Comparison of ENCODE assay signal across 8 cellular contexts in genomic region chr1:151510957-151511635, GRCh38. TPM values are rescaled to one million over a fixed set of nuclear protein-coding genes. Genes with fewer than 3 reads are reported as not detected.
A peak's percentile ranks its signal among the peaks of the same experiment; 100 is the strongest.
DNase-seq lines count a peak whose midpoint lies in the region; ATAC-seq and TF ChIP-seq lines count a peak whose summit lies in the region.

Gene CGN, plus strand, starts transcription at chr1:151511387. Its CDS starts 7,133 bp downstream, at chr1:151518520.

- H3K4me1 ChIP-seq in adrenal gland (replicated peaks in 1 of 2) (peaks cover 0 to 18% of the 10 kb centered on the region in 2 donors), heart right ventricle (peaks cover 8 to 26% (median 16%) of the 10 kb centered on the region in 9 donors), transverse colon (peaks cover 7 to 48% (median 35%) of the 10 kb centered on the region in 4 donors)

- no peak for TF ChIP-seq EP300 in transverse colon (IDR thresholded peaks at IDR 0.05; ENCODE audit: low read depth)

- H3K27me3 Mint-ChIP-seq in T-cell = no peaks in the 10 kb centered on the region

- H3K4me1 Mint-ChIP-seq in T-cell = peaks cover 25 to 30% (median 27%) of the 10 kb centered on the region in 3 donors

- TF ChIP-seq CTCF in adrenal gland (IDR thresholded peaks at IDR 0.05) (no peak), heart right ventricle (IDR thresholded peaks at IDR 0.05) (no peak), transverse colon (IDR thresholded peaks at IDR 0.05) (peak in 1 of 5 experiments; percentile 7)

- POLR2A ChIA-PET in T-cell (lab: Charles Lee) = interaction anchor here in 1 of 2 donors (0.5 to 1.0 kb wide), 2 partner anchors 62 to 112 kb away, joined by 3 read pairs; no protein-coding TSS in a partner anchor

- H3K27me3 ChIP-seq in adrenal gland (no peaks in the 10 kb centered on the region), heart right ventricle (peaks cover 0 to 47% (median 29%) of the 10 kb centered on the region in 7 donors), transverse colon (no peaks in the 10 kb centered on the region)

- WGBS in adrenal gland, 4 donors = 0 to 1% (median 1%) methylated on average over 5 to 68 of the region's 68 CpGs
- 1% methylated on average over 68 of the region's 68 CpGs for WGBS in heart right ventricle, 2 donors
- WGBS in transverse colon (ENCODE audit: low coverage in 1 of 2), 2 donors = 0% methylated on average over 2 to 52 of the region's 68 CpGs

- ATAC-seq in HG02610 (IDR thresholded peaks at IDR 0.05; ENCODE audit: unreplicated experiment) = peak; percentile 73
- peak; percentile 96 to 98 (median 98) for ATAC-seq in T-cell (replicated peaks in 1 of 4)
- ATAC-seq in heart right ventricle = peak; percentile 96 to 98 (median 97)

- peak within 1 kb of the TSS; percentile 49 to 56 for H3K27ac Mint-ChIP-seq in T-cell

- H3K36me3 Mint-ChIP-seq in T-cell = no peaks in the 10 kb centered on the region

- in situ Hi-C loops in transverse colon (cut with MboI; ENCODE audit: low pct_ligation_motif_present in 1 of 4, low pct_unique_long_range_greater_than_20kb in 1 of 4, low sequenced_read_pairs in 3 of 4) = no loop called here

- H3K9me3 ChIP-seq in adrenal gland (replicated peaks in 1 of 3) = no peaks in the 10 kb centered on the region
- no peaks in the 10 kb centered on the region for H3K9me3 ChIP-seq in heart right ventricle
- no peaks in the 10 kb centered on the region for H3K9me3 ChIP-seq in transverse colon

- no peaks in the 10 kb centered on the region for H3K36me3 ChIP-seq in adrenal gland (replicated peaks in 1 of 2)
- no peaks in the 10 kb centered on the region for H3K36me3 ChIP-seq in heart right ventricle
- no peaks in the 10 kb centered on the region for H3K36me3 ChIP-seq in transverse colon

- DNase-seq in ELF-1 (ENCODE audit: low read depth, low spot score) (peak; percentile 95), NCI-H1417 treated with DMSO at 0.1 percent for 48 hours (lab: John Stamatoyannopoulos, UW) (peak; percentile 78), T-cell (peak; percentile 72 to 89 (median 82)), adrenal gland (peak; percentile 87 to 94 (median 90)), heart right ventricle (peak; percentile 80 to 83), posterior cingulate gyrus (peak; percentile 80 to 99 (median 91)), transverse colon (peak; percentile 93)

- TF ChIP-seq POLR2A in adrenal gland (IDR thresholded peaks at IDR 0.05) = peak in 1 of 2 donors; percentile 23
- TF ChIP-seq POLR2A in transverse colon (IDR thresholded peaks at IDR 0.05) = peak; percentile 74

- H3K4me3 ChIP-seq in adrenal gland (peak within 1 kb of the TSS in 3 of 4 donors; percentile 33 to 71 (median 36)), heart right ventricle (peak within 1 kb of the TSS; percentile 51 to 83 (median 65)), transverse colon (peak within 1 kb of the TSS; percentile 55 to 75 (median 68))

- intact Hi-C loops in adrenal gland (cut with DNase I) = no loop called here
- intact Hi-C loops in heart right ventricle (cut with DNase I) = no loop called here
- intact Hi-C loops in posterior cingulate gyrus (cut with DNase I) = loop anchor here (1.0 kb wide), 1 partner anchor 52 kb away; the partner anchor contains the start of gene POGZ
- intact Hi-C loops in transverse colon (cut with DNase I; ENCODE audit: low total_unique reads) = no loop called here

- H3K9me3 Mint-ChIP-seq in T-cell = no peaks in the 10 kb centered on the region

- CTCF ChIA-PET in T-cell (lab: Charles Lee) = interaction anchor here (0.5 to 1.2 kb wide), 10 partner anchors 29 to 505 kb away, joined by 3 to 5 read pairs (median 3); partner anchors contain the start of genes TUFT1 (in 1 of the 2) and ZNF687 (in 1 of the 2)

- peak within 1 kb of the TSS in 2 of 5 donors; percentile 19 to 71 for H3K27ac ChIP-seq in adrenal gland
- peak within 1 kb of the TSS in 1 of 10 donors; percentile 13 for H3K27ac ChIP-seq in heart right ventricle
- H3K27ac ChIP-seq in transverse colon = peak within 1 kb of the TSS; percentile 85 to 90 (median 88)

- peak within 1 kb of the TSS; percentile 83 to 91 (median 90) for H3K4me3 Mint-ChIP-seq in T-cell

RNA-seq across cellular contexts. Expression of gene CGN, which starts in this region (rescaled TPM):
- total RNA-seq in T-cell (1 to 10 TPM in 1 of 5 donors, under 1 TPM in 4; 0.37 to 1.3 (median 0.59) TPM), adrenal gland (1 to 10 TPM in 2 of 8 donors, under 1 TPM in 6; 0.06 to 1.4 (median 0.77) TPM), heart right ventricle (under 1 TPM in 7 of 10 donors, not detected in 3; 0.13 to 0.73 (median 0.28) TPM), transverse colon (100 to 1,000 TPM; 123 to 351 (median 172) TPM)
- polyA plus RNA-seq in adrenal gland (1 to 10 TPM in 1 of 3 donors, under 1 TPM in 2; 0.77 to 3.2 (median 0.86) TPM), heart right ventricle (under 1 TPM; 0.07 to 0.15 TPM)

Comparison
In these comparisons a context has a peak if more than half of its experiments do, and no peak if none do; other contexts are left out.
1. RNA of gene CGN (total RNA-seq): 123 to 351 TPM in transverse colon; 0.06 to 1.4 TPM in adrenal gland, 0.37 to 1.3 TPM in T-cell and 0.13 to 0.73 TPM in heart right ventricle; every median in the first group is over 10 times any median in the second.
2. Peak in DNase-seq, ATAC-seq and H3K4me3 ChIP-seq in heart right ventricle; RNA of the gene not detected or under 1 TPM.
3. Peak in every context shown above with its lines, with median percentiles within 50 percentile points of each other: DNase-seq, ATAC-seq and H3K4me3 ChIP-seq.